In genomic region chr7:116671111-116671510, GRCh38 we compare ENCODE assay signal across 8 cellular contexts. TPM values are rescaled to one million over a fixed set of nuclear protein-coding genes. Genes with fewer than 3 reads are reported as not detected.
A peak's percentile ranks its signal among the peaks of the same experiment; 100 is the strongest.
DNase-seq lines count a peak whose midpoint lies in the region; ATAC-seq, FAIRE-seq and TF ChIP-seq lines count a peak whose summit lies in the region.
"Had no signal": no experiment of that assay in that cellular context is flagged by ENCODE, and none has a peak within 500 bp of the region (broad histone marks: within the 10 kb centered on the region; RNA-seq: fewer than 3 reads in every experiment).

No MANE protein-coding gene starts in this region.

- 70 to 82% (median 77%) methylated on average over 7 of the region's 7 CpGs for WGBS in spleen, 5 donors

- peak overlapping the region; percentile 91 for H2AFZ ChIP-seq in MM.1S (ENCODE audit: low read length)
- H2AFZ ChIP-seq in astrocyte (ENCODE audit: low read depth, low read length), result no peak overlapping the region

- TF ChIP-seq POLR2A in spleen (IDR thresholded peaks at IDR 0.05), result no peak

- H3K4me3 Mint-ChIP-seq in astrocyte (ENCODE audit: unreplicated experiment), result peak overlapping the region; percentile 84
- no peak overlapping the region for H3K4me3 Mint-ChIP-seq in CD4-positive, alpha-beta T cell

- no peaks in the 10 kb centered on the region for H4K20me1 ChIP-seq in MM.1S (ENCODE audit: insufficient read depth, low read length)
- peaks cover 4% of the 10 kb centered on the region for H4K20me1 ChIP-seq in astrocyte (ENCODE audit: insufficient read depth, low read length)

- TF ChIP-seq CTCF in MM.1S (IDR thresholded peaks at IDR 0.05; ENCODE audit: low read length) (no peak), astrocyte (IDR thresholded peaks at IDR 0.05; ENCODE audit: insufficient read depth, low read depth, low read length) (no peak), kidney (IDR thresholded peaks at IDR 0.05; ENCODE audit: borderline replicate concordance, extremely low read depth, insufficient read depth) (no peak), spleen (IDR thresholded peaks at IDR 0.05 in 8 of 11, conservative IDR thresholded peaks at IDR 0.05 in 3 of 11) (no peak)
- no peak for TF ChIP-seq CTCF in CD4-positive, alpha-beta T cell (IDR thresholded peaks at IDR 0.05)

- H3K4me1 ChIP-seq in MM.1S (ENCODE audit: low read length), result peaks cover 6% of the 10 kb centered on the region
- H3K4me1 ChIP-seq in astrocyte (ENCODE audit: insufficient read depth, low read length), result peaks cover 9% of the 10 kb centered on the region
- peaks cover 0 to 4% of the 10 kb centered on the region in 2 donors for H3K4me1 ChIP-seq in kidney (ENCODE audit: control insufficient read depth in 1 of 2, insufficient read depth in 1 of 2, low read depth in 1 of 2, low read length in 2 of 2)
- peaks cover 6 to 22% (median 16%) of the 10 kb centered on the region in 6 donors for H3K4me1 ChIP-seq in spleen

- intact Hi-C loops in kidney (cut with DNase I), result no loop called here
- intact Hi-C loops in spleen (cut with DNase I; ENCODE audit: low total_unique reads), result no loop called here
- intact Hi-C loops in posterior cingulate gyrus (cut with DNase I), result loop anchor here (1.0 to 5.0 kb wide), 3 partner anchors 74 to 139 kb away; no protein-coding TSS in a partner anchor
- intact Hi-C loops in CD4-positive, alpha-beta T cell (cut with DNase I, micrococcal nuclease), result no loop called here

- POLR2A ChIA-PET in CD4-positive, alpha-beta T cell (lab: Charles Lee), result no interaction called here

- peak overlapping the region; percentile 68; the same call in 1 of the 2 replicates for H3K9ac ChIP-seq in MM.1S (ENCODE audit: low read length)
- peak overlapping the region; percentile 97 for H3K9ac ChIP-seq in astrocyte (ENCODE audit: low read length)
- peak overlapping the region in 1 of 2 donors; percentile 52 for H3K9ac ChIP-seq in kidney (ENCODE audit: low read length in 2 of 2)

- ATAC-seq in CD4-positive, alpha-beta T cell (ENCODE audit: poor library complexity), result no peak
- ATAC-seq in HG02852 (IDR thresholded peaks at IDR 0.05; ENCODE audit: unreplicated experiment), result no peak

- no peak for FAIRE-seq in astrocyte (lab: Jason Lieb, UNC)
- no peak for FAIRE-seq in kidney (lab: Jason Lieb, UNC)

- H3K79me2 ChIP-seq in MM.1S (ENCODE audit: low read length) (no peaks in the 10 kb centered on the region), astrocyte (ENCODE audit: insufficient read depth, low read length) (peaks cover 38% of the 10 kb centered on the region)

- no peak overlapping the region for H3K27ac Mint-ChIP-seq in astrocyte (ENCODE audit: unreplicated experiment)
- H3K27ac Mint-ChIP-seq in CD4-positive, alpha-beta T cell, result no peak overlapping the region

- H3K4me2 ChIP-seq in MM.1S (ENCODE audit: low read depth, low read length) (peak overlapping the region; percentile 79), astrocyte (ENCODE audit: low read length) (peak overlapping the region; percentile 97)

- DNase-seq in MM.1S, result no peak
- DNase-seq in astrocyte (ENCODE audit: low read depth), result no peak
- no peak for DNase-seq in kidney
- no peak for DNase-seq in spleen
- DNase-seq in posterior cingulate gyrus, result no peak
- no peak for DNase-seq in CD4-positive, alpha-beta T cell
- DNase-seq: activated CD4-positive, CD25-positive, alpha-beta regulatory T cell had no signal

- H3K27me3 ChIP-seq in MM.1S (replicated peaks; ENCODE audit: insufficient read depth, low read length) (no peaks in the 10 kb centered on the region), astrocyte (ENCODE audit: insufficient read depth, low read length) (no peaks in the 10 kb centered on the region), spleen (replicated peaks in 1 of 7) (peaks cover 0 to 91% (median 32%) of the 10 kb centered on the region in 7 donors)
- H3K27me3 ChIP-seq in CD4-positive, alpha-beta T cell (ENCODE audit: control insufficient read depth, insufficient read depth, low read length), result peaks cover 50% of the 10 kb centered on the region

- H3F3A ChIP-seq in MM.1S (ENCODE audit: insufficient read depth, low read length), result peaks cover 17% of the 10 kb centered on the region

- H3K27me3 Mint-ChIP-seq in astrocyte (ENCODE audit: low read depth, unreplicated experiment), result peaks cover 19% of the 10 kb centered on the region
- peaks cover 55% of the 10 kb centered on the region for H3K27me3 Mint-ChIP-seq in CD4-positive, alpha-beta T cell

- H3K9me3 ChIP-seq in MM.1S (replicated peaks; ENCODE audit: insufficient read depth, low read length) (no peaks in the 10 kb centered on the region), astrocyte (ENCODE audit: insufficient read depth, low read depth, low read length) (no peaks in the 10 kb centered on the region), kidney (ENCODE audit: control insufficient read depth in 1 of 2, low read length in 2 of 2) (no peaks in the 10 kb centered on the region), spleen (peaks cover 0 to 5% (median 0%) of the 10 kb centered on the region in 8 donors)
- no peaks in the 10 kb centered on the region for H3K9me3 ChIP-seq in CD4-positive, alpha-beta T cell (ENCODE audit: control insufficient read depth, low read length)

- no peaks in the 10 kb centered on the region for H3K36me3 Mint-ChIP-seq in astrocyte (ENCODE audit: low read depth, unreplicated experiment)
- no peaks in the 10 kb centered on the region for H3K36me3 Mint-ChIP-seq in CD4-positive, alpha-beta T cell (ENCODE audit: low read depth)

- peak overlapping the region; percentile 68 for H3K4me3 ChIP-seq in MM.1S (ENCODE audit: low read length)
- H3K4me3 ChIP-seq in astrocyte (ENCODE audit: insufficient read depth, low read depth, low read length), result no peak overlapping the region
- peak overlapping the region; percentile 51 to 86 for H3K4me3 ChIP-seq in kidney (ENCODE audit: low read length in 2 of 2)
- H3K4me3 ChIP-seq in spleen, result peak overlapping the region in 3 of 8 donors; percentile 32 to 53 (median 44)

- H3K36me3 ChIP-seq in MM.1S (replicated peaks; ENCODE audit: insufficient read depth, low read length), result no peaks in the 10 kb centered on the region
- H3K36me3 ChIP-seq in astrocyte (ENCODE audit: insufficient read depth, low read length), result no peaks in the 10 kb centered on the region
- H3K36me3 ChIP-seq in kidney (ENCODE audit: control insufficient read depth in 1 of 2, insufficient read depth in 2 of 2, low read length in 2 of 2), result no peaks in the 10 kb centered on the region
- H3K36me3 ChIP-seq in spleen, result no peaks in the 10 kb centered on the region

- H3K27ac ChIP-seq in MM.1S (ENCODE audit: low read length) (no peak overlapping the region), astrocyte (ENCODE audit: low read depth, low read length) (no peak overlapping the region), kidney (ENCODE audit: low read depth in 2 of 2, low read length in 2 of 2) (peak overlapping the region; percentile 85 to 89), spleen (peak overlapping the region in 7 of 8 donors; percentile 67 to 83 (median 79))
- H3K27ac ChIP-seq in CD4-positive, alpha-beta T cell (ENCODE audit: low read depth, low read length), result no peak overlapping the region

- H3K4me1 Mint-ChIP-seq in astrocyte (ENCODE audit: low read depth, unreplicated experiment), result peaks cover 2% of the 10 kb centered on the region
- H3K4me1 Mint-ChIP-seq in CD4-positive, alpha-beta T cell (ENCODE audit: low read depth), result peaks cover 8% of the 10 kb centered on the region

- peaks cover 2% of the 10 kb centered on the region for H3K9me3 Mint-ChIP-seq in astrocyte (ENCODE audit: unreplicated experiment)
- H3K9me3 Mint-ChIP-seq in CD4-positive, alpha-beta T cell, result no peaks in the 10 kb centered on the region

- CTCF ChIA-PET in CD4-positive, alpha-beta T cell (lab: Charles Lee), result no interaction called here

- no peaks in the 10 kb centered on the region for H3K9me2 ChIP-seq in MM.1S (replicated peaks; ENCODE audit: insufficient read depth, low read length)

RNA-seq across cellular contexts. Expression of gene MET, which starts 0.9 kb away (rescaled TPM):
- total RNA-seq in astrocyte, result 7.9 and 8.2 TPM in 2 replicates
- 225 TPM for total RNA-seq in kidney
- 13.4 TPM for polyA plus RNA-seq in kidney (ENCODE audit: insufficient read depth, low read depth, low replicate concordance)
- 10 to 100 TPM; 10.6 to 28.8 (median 22.3) TPM for total RNA-seq in spleen
- polyA plus RNA-seq in spleen, result 1 to 10 TPM in 1 of 3 donors, under 1 TPM in 2; 0.68 to 1.9 (median 0.96) TPM
- total RNA-seq in CD4-positive, alpha-beta T cell, result under 1 TPM in 1 of 2 experiments, not detected in 1; 0.14 TPM

Comparison
In these comparisons a context has a peak if more than half of its experiments do, and no peak if none do; other contexts are left out.
1. H3K27ac ChIP-seq: peak in kidney (2 of 2) and spleen (7 of 8); none in MM.1S (single experiment), astrocyte (single experiment) and CD4-positive, alpha-beta T cell (single experiment).